Comparison of ENCODE assay signal across 8 cellular contexts in the genomic region with DNA sequence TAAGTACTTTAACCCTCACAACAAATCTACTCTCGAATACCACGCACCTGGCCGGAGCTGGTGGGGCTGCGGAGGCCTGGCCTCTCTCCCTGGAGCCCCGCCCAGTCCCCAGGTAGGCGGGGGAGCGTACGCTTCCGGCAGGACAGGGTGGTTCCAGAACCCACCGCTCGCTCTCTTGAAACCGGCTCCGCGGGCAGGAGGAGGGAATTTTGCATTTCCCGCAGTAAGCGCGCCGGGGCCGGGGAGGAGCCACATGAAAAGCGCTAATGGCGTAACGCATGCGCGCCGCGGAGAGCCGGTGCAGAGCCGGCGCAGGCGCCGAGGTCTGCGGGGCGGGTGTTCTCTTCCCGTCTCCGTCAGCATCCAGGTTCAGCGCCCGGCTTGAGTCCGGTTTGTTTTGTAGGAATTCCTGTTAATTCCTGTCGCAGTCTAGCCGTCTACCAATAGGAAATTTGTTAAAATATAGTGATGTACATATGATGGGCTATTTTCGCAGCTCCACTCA. TPM values are rescaled to one million over a fixed set of nuclear protein-coding genes. Genes with fewer than 3 reads are reported as not detected.
DNase-seq lines count a peak whose midpoint lies in the region; ATAC-seq and TF ChIP-seq lines count a peak whose summit lies in the region.

No MANE protein-coding gene starts in this region.

- 2% methylated on average over 39 to 41 of the region's 41 CpGs for WGBS in lower leg skin, 2 donors

- peak overlapping the region; percentile 42 to 80 (median 66) for H3K4me3 ChIP-seq in dorsolateral prefrontal cortex
- H3K4me3 ChIP-seq in lower leg skin (ENCODE audit: low read depth, poor library complexity, severe bottlenecking) = peak overlapping the region; percentile 18

- intact Hi-C loops in dorsolateral prefrontal cortex (cut with DNase I) (loop anchor here (2.0 to 10.0 kb wide), 7 partner anchors 104 to 1416 kb away; a partner anchor contains a TSS), lower leg skin (cut with DNase I; ENCODE audit: low total_unique reads) (loop anchor here (10.0 kb wide), 1 partner anchor 1006 kb away; no protein-coding TSS in a partner anchor)

- no peaks in the 10 kb centered on the region for H3K27me3 ChIP-seq in dorsolateral prefrontal cortex

- peak; percentile 50 for TF ChIP-seq POLR2A in GM19099 (IDR thresholded peaks at IDR 0.05; ENCODE audit: extremely low read depth, insufficient read length, low read depth)
- TF ChIP-seq POLR2A in lower leg skin (IDR thresholded peaks at IDR 0.05) = no peak

- ATAC-seq in HG03342 (IDR thresholded peaks at IDR 0.05; ENCODE audit: unreplicated experiment) = peak; percentile 71

- DNase-seq in Ammon's horn (ENCODE audit: low spot score) (peak; percentile 83), NCI-H460 (ENCODE audit: extremely low read depth, low read depth) (peak; percentile 71), dorsolateral prefrontal cortex (peak; percentile 73 to 90 (median 82)), lower leg skin (ENCODE audit: low spot score in 2 of 2) (peak; percentile 60 to 94)
- DNase-seq in activated CD4-positive, alpha-beta T cell treated with anti-CD3 and anti-CD28 coated beads, Interleukin-2, amount 50 U/mL, for 24 hours (ENCODE audit: low read depth in 1 of 2, low spot score in 1 of 2) = peak; percentile 58 to 75
- DNase-seq in stimulated activated CD4-positive, alpha-beta T cell treated with anti-CD3 and anti-CD28 coated beads, Interleukin-4, amount 100 ng/mL, for 48 hours (ENCODE audit: low read depth in 2 of 2) = peak; percentile 67 to 71

- TF ChIP-seq CTCF in dorsolateral prefrontal cortex (IDR thresholded peaks at IDR 0.05 in 54 of 56, conservative IDR thresholded peaks at IDR 0.05 in 2 of 56; ENCODE audit: low read depth in 1 of 56, partially characterized antibody in 56 of 56) (peak in 41 of 56 donors; percentile 17 to 67 (median 41)), lower leg skin (IDR thresholded peaks at IDR 0.05) (no peak)

- H3K27ac ChIP-seq in dorsolateral prefrontal cortex = peak overlapping the region in 48 of 59 donors; percentile 1 to 84 (median 54)

RNA-seq across cellular contexts. Expression of a gene that starts 20.8 kb away (rescaled TPM):
- 0.67 and 1.4 TPM in 2 replicates for total RNA-seq in NCI-H460 (2014; rRNA removed; shearing (Covaris generic))
- 0.32 and 0.61 TPM in 2 replicates for polyA plus RNA-seq in NCI-H460 (2014; cell fraction: nucleus; rRNA removed)
- total RNA-seq in dorsolateral prefrontal cortex (1 to 10 TPM; 2.1 to 7.0 (median 4.3) TPM), lower leg skin (under 1 TPM in 2 of 4 donors, not detected in 2; 0.29 to 0.34 TPM)

Comparison
In these comparisons a context has a peak if more than half of its experiments do, and no peak if none do; other contexts are left out.
1. Peak in every context shown above with its lines: DNase-seq, ATAC-seq, H3K4me3 ChIP-seq and H3K27ac ChIP-seq.
2. CTCF ChIP-seq: peak in dorsolateral prefrontal cortex (41 of 56); none in lower leg skin (0 of 3).